Comparison of ENCODE assay signal across 16 cellular contexts in the genomic region with DNA sequence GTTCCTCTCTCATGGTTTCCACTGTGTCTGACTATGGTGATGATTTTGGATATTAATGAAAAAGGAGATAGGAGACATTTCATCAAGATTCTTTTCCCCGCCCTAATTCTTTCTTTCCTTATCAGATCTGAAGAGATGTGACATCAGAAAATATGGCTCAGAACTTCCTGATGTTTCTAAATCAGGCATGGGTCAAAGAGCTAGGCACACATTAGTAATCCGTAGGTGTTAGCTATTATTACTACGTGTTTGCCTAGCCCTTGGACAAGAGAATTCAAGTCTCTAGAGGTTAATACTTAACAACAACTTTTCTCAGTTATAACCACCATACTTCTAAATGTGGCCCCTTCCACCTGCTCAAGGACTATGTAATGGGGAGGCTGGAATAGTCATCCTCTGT. TPM values are rescaled to one million over a fixed set of nuclear protein-coding genes. Genes with fewer than 3 reads are reported as not detected.
DNase-seq lines count a peak whose midpoint lies in the region; ATAC-seq and TF ChIP-seq lines count a peak whose summit lies in the region.
"Had no signal": no experiment of that assay in that cellular context is flagged by ENCODE, and none has a peak within 500 bp of the region (broad histone marks: within the 10 kb centered on the region; RNA-seq: fewer than 3 reads in every experiment).

No MANE protein-coding gene starts in this region.

- peaks cover 50% of the 10 kb centered on the region for H3K36me3 ChIP-seq in PC-9 (ENCODE audit: low read depth)
- no peaks in the 10 kb centered on the region for H3K36me3 ChIP-seq in colonic mucosa
- H3K36me3 ChIP-seq in neural cell (ENCODE audit: insufficient read depth, low read length), result no peaks in the 10 kb centered on the region

- no peak for TF ChIP-seq CTCF in PC-9 (conservative IDR thresholded peaks at IDR 0.05)
- no peak for TF ChIP-seq CTCF in colonic mucosa (IDR thresholded peaks at IDR 0.05)
- TF ChIP-seq CTCF in neural cell (IDR thresholded peaks at IDR 0.05; ENCODE audit: poor library complexity, severe bottlenecking), result no peak

- peaks cover 52% of the 10 kb centered on the region for H3K4me1 ChIP-seq in PC-9 (replicated peaks; ENCODE audit: insufficient read depth)
- H3K4me1 ChIP-seq in colonic mucosa, result peaks cover 17% of the 10 kb centered on the region

- H3F3A ChIP-seq in PC-9 (ENCODE audit: insufficient read depth, low read depth) (peaks cover 58% of the 10 kb centered on the region), neural cell (ENCODE audit: insufficient read depth, low read length, poor library complexity, severe bottlenecking) (no peaks in the 10 kb centered on the region)

- H3K27me3 ChIP-seq in PC-9 (ENCODE audit: insufficient read depth, low read depth), result no peaks in the 10 kb centered on the region
- no peaks in the 10 kb centered on the region for H3K27me3 ChIP-seq in colonic mucosa
- no peaks in the 10 kb centered on the region for H3K27me3 ChIP-seq in neural cell (ENCODE audit: insufficient read depth, low read depth, low read length)
- H3K27me3 ChIP-seq: spleen had no signal

- no TSS peak for BruUV-seq in PC-9 (replicated peaks; lab: Mats Ljungman, UMichigan)

- H3K4me3 ChIP-seq in PC-9, result peak overlapping the region; percentile 27; the same call in 1 of the 2 replicates
- no peak overlapping the region for H3K4me3 ChIP-seq in colonic mucosa
- peak overlapping the region; percentile 23 for H3K4me3 ChIP-seq in neural cell (ENCODE audit: low read length)
- H3K4me3 ChIP-seq: spleen had no signal

- DNase-seq in Caki2 (ENCODE audit: low read depth) (peak; percentile 45), PC-9 (peak in 1 of 2 experiments; percentile 94), colonic mucosa (no peak)
- DNase-seq in stimulated activated CD4-positive, alpha-beta T cell treated with anti-CD3 and anti-CD28 coated beads, Interleukin-12 subunit alpha, Interleukin-12 subunit beta, amount 100 ng/mL, for 4 hours, result no peak
- no peak for DNase-seq in stimulated activated naive CD4-positive, alpha-beta T cell (lab: John Stamatoyannopoulos, UW)
- DNase-seq: activated CD4-positive, alpha-beta T cell treated with anti-CD3 and anti-CD28 coated beads for 1 hour; activated effector memory CD4-positive, alpha-beta T cell treated with Interleukin-2 at 50 U/mL for 16 hours; C1 segment of cervical spinal cord; head of caudate nucleus; kidney glomerular epithelial cell; NCI-H1930; NCI-H69; posterior cingulate gyrus; spleen had no signal

- H3K79me2 ChIP-seq in PC-9 (ENCODE audit: low read depth) (peaks cover 93% of the 10 kb centered on the region), neural cell (replicated peaks; ENCODE audit: insufficient read depth, low read length) (peaks cover 65% of the 10 kb centered on the region)

- H2AFZ ChIP-seq in PC-9 (no peak overlapping the region), neural cell (ENCODE audit: low read depth, low read length) (no peak overlapping the region)

- intact Hi-C loops in PC-9 (cut with micrococcal nuclease; ENCODE audit: unreplicated experiment), result no loop called here
- intact Hi-C loops in colonic mucosa (cut with DNase I), result no loop called here

- CTCF ChIA-PET in PC-9 (lab: Charles Lee), result interaction anchor here (0.6 to 2.9 kb wide), 3 partner anchors 13 to 1063 kb away, joined by 3 to 16 read pairs (median 4); partner anchors contain the start of gene TOMM22

- peak overlapping the region; percentile 88 for H3K27ac ChIP-seq in PC-9
- H3K27ac ChIP-seq in colonic mucosa, result peak overlapping the region; percentile 87
- no peak overlapping the region for H3K27ac ChIP-seq in neural cell (ENCODE audit: low read length)

- H4K20me1 ChIP-seq in PC-9 (ENCODE audit: insufficient read depth), result peaks cover 14% of the 10 kb centered on the region; the same call in 1 of the 2 replicates
- no peaks in the 10 kb centered on the region for H4K20me1 ChIP-seq in neural cell (ENCODE audit: insufficient read depth)

- in situ Hi-C loops in Caki2 (cut with HindIII; ENCODE audit: low pct_unique_long_range_greater_than_20kb, low sequenced_read_pairs), result no loop called here

- H3K4me2 ChIP-seq in PC-9 (peak overlapping the region; percentile 92), neural cell (ENCODE audit: low read length) (no peak overlapping the region)

- POLR2A ChIA-PET in PC-9 (lab: Charles Lee; ENCODE audit: unreplicated experiment), result interaction anchor here (0.6 to 1.3 kb wide), 10 partner anchors 11 to 822 kb away, joined by 3 to 22 read pairs (median 4); partner anchors contain the start of gene GTPBP1

- TF ChIP-seq EP300 in neural cell (conservative IDR thresholded peaks at IDR 0.05; ENCODE audit: poor library complexity, severe bottlenecking), result no peak

- no peak for TF ChIP-seq RAD21 in neural cell (conservative IDR thresholded peaks at IDR 0.05)

- no peak overlapping the region for H3K9ac ChIP-seq in colonic mucosa (ENCODE audit: low read depth in 2 of 2, low read length in 2 of 2)
- H3K9ac ChIP-seq in neural cell (ENCODE audit: low read length), result no peak overlapping the region

- H3K9me3 ChIP-seq in PC-9 (ENCODE audit: insufficient read depth, low read depth) (no peaks in the 10 kb centered on the region), colonic mucosa (no peaks in the 10 kb centered on the region), neural cell (ENCODE audit: low read length) (no peaks in the 10 kb centered on the region)
- H3K9me3 ChIP-seq: spleen had no signal

- H3K9me2 ChIP-seq in PC-9 (ENCODE audit: insufficient read depth) (no peaks in the 10 kb centered on the region), neural cell (ENCODE audit: insufficient read depth, low read length) (no peaks in the 10 kb centered on the region)

- no peak for ATAC-seq in HG02759 (IDR thresholded peaks at IDR 0.05; ENCODE audit: unreplicated experiment)

TF ChIP-seq in neural cell, 6 proteins besides CTCF, POLR2A, EP300 and RAD21:
- no peak for TF ChIP-seq MXI1 (conservative IDR thresholded peaks at IDR 0.05; ENCODE audit: poor library complexity, severe bottlenecking)
- TF ChIP-seq POLR2AphosphoS5 (IDR thresholded peaks at IDR 0.05), result no peak
- TF ChIP-seq, protein P1, sequence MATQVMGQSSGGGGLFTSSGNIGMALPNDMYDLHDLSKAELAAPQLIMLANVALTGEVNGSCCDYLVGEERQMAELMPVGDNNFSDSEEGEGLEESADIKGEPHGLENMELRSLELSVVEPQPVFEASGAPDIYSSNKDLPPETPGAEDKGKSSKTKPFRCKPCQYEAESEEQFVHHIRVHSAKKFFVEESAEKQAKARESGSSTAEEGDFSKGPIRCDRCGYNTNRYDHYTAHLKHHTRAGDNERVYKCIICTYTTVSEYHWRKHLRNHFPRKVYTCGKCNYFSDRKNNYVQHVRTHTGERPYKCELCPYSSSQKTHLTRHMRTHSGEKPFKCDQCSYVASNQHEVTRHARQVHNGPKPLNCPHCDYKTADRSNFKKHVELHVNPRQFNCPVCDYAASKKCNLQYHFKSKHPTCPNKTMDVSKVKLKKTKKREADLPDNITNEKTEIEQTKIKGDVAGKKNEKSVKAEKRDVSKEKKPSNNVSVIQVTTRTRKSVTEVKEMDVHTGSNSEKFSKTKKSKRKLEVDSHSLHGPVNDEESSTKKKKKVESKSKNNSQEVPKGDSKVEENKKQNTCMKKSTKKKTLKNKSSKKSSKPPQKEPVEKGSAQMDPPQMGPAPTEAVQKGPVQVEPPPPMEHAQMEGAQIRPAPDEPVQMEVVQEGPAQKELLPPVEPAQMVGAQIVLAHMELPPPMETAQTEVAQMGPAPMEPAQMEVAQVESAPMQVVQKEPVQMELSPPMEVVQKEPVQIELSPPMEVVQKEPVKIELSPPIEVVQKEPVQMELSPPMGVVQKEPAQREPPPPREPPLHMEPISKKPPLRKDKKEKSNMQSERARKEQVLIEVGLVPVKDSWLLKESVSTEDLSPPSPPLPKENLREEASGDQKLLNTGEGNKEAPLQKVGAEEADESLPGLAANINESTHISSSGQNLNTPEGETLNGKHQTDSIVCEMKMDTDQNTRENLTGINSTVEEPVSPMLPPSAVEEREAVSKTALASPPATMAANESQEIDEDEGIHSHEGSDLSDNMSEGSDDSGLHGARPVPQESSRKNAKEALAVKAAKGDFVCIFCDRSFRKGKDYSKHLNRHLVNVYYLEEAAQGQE (IDR thresholded peaks at IDR 0.05; ENCODE audit: borderline replicate concordance), result no peak
- TF ChIP-seq TAF1 (IDR thresholded peaks at IDR 0.05; ENCODE audit: low read depth), result no peak
- TF ChIP-seq SMC3 (conservative IDR thresholded peaks at IDR 0.05; ENCODE audit: poor library complexity), result no peak
- TF ChIP-seq EZH2 (IDR thresholded peaks at IDR 0.05; ENCODE audit: borderline replicate concordance, insufficient read depth, low read length, poor library complexity, severe bottlenecking), result no peak
TF ChIP-seq in neural cell: peak in this region for 0.

RNA-seq across cellular contexts. Expression of gene JOSD1, which starts 5.8 kb away (rescaled TPM):
- 88.1 and 113 TPM in 2 replicates for total RNA-seq in Caki2 (2014; rRNA removed; shearing (Covaris generic); ENCODE audit: low replicate concordance)
- total RNA-seq in PC-9 (2021) (102 and 110 TPM in 2 replicates), colonic mucosa (100 to 1,000 TPM in 1 of 2 donors, 10 to 100 TPM in 1; 52.4 to 108 TPM)
- 63.5 and 71.3 TPM in 2 replicates for polyA plus RNA-seq in neural cell
- polyA minus RNA-seq in neural cell, result 65.4 and 77.4 TPM in 2 replicates

RNA-seq across cellular contexts. Expression of gene GTPBP1, which starts 10.8 kb away (rescaled TPM):
- 14.0 and 19.3 TPM in 2 replicates for total RNA-seq in Caki2 (2014; rRNA removed; shearing (Covaris generic); ENCODE audit: low replicate concordance)
- total RNA-seq in PC-9 (2021), result 79.3 and 94.7 TPM in 2 replicates
- 10 to 100 TPM; 64.6 to 65.6 TPM for total RNA-seq in colonic mucosa
- polyA plus RNA-seq in neural cell, result 31.9 TPM in 2 replicates
- polyA minus RNA-seq in neural cell, result 65.1 and 69.4 TPM in 2 replicates

RNA-seq across cellular contexts. Expression of gene TOMM22, which starts 13.2 kb away (rescaled TPM):
- 124 and 162 TPM in 2 replicates for total RNA-seq in Caki2 (2014; rRNA removed; shearing (Covaris generic); ENCODE audit: low replicate concordance)
- total RNA-seq in PC-9 (2021) (106 and 120 TPM in 2 replicates), colonic mucosa (100 to 1,000 TPM in 1 of 2 donors, 10 to 100 TPM in 1; 97.1 to 149 TPM)
- 79.1 and 112 TPM in 2 replicates for polyA plus RNA-seq in neural cell
- polyA minus RNA-seq in neural cell, result 30.7 and 30.9 TPM in 2 replicates

RNA-seq across cellular contexts. Expression of gene CBY1, which starts 38.5 kb away (rescaled TPM):
- 45.1 and 84.5 TPM in 2 replicates for total RNA-seq in Caki2 (2014; rRNA removed; shearing (Covaris generic); ENCODE audit: low replicate concordance)
- total RNA-seq in PC-9 (2021), result 58.9 and 61.8 TPM in 2 replicates
- total RNA-seq in colonic mucosa, result 10 to 100 TPM; 27.4 to 38.1 TPM
- polyA plus RNA-seq in neural cell, result 38.3 and 51.4 TPM in 2 replicates
- 23.1 and 24.9 TPM in 2 replicates for polyA minus RNA-seq in neural cell

RNA-seq across cellular contexts. Expression of gene FAM227A, which starts 38.8 kb away (rescaled TPM):
- total RNA-seq in Caki2 (2014; rRNA removed; shearing (Covaris generic); ENCODE audit: low replicate concordance), result 0.24 and 2.3 TPM in 2 replicates
- 8.8 and 9.8 TPM in 2 replicates for total RNA-seq in PC-9 (2021)
- 1 to 10 TPM in 1 of 2 donors, under 1 TPM in 1; 0.21 to 2.0 TPM for total RNA-seq in colonic mucosa
- polyA plus RNA-seq in neural cell, result 14.0 and 16.9 TPM in 2 replicates
- polyA minus RNA-seq in neural cell, result 23.6 and 28.6 TPM in 2 replicates
